Comparison of ENCODE assay signal across 2 cellular contexts in genomic region chr19:2318923-2319322, GRCh38.
TF ChIP-seq lines count a peak whose summit lies in the region.

No MANE protein-coding gene starts in this region.

TF ChIP-seq in A549, 52 proteins besides CTCF, POLR2A, EP300 and RAD21:
- TF ChIP-seq MAX (IDR thresholded peaks at IDR 0.05) (no peak), HES2 (IDR thresholded peaks at IDR 0.05) (no peak), SREBF2 (IDR thresholded peaks at IDR 0.05) (no peak), ZFP36 (IDR thresholded peaks at IDR 0.05; ENCODE audit: borderline replicate concordance, partially characterized antibody) (peak; percentile 41)
TF ChIP-seq in A549: peak in this region for 1.

TF ChIP-seq in GM23338, 12 proteins besides CTCF, POLR2A, EP300 and RAD21:
- TF ChIP-seq ZNF331 (CRISPR knock-in tag; IDR thresholded peaks at IDR 0.05; ENCODE audit: low read depth) = no peak
- TF ChIP-seq ZNF114 (CRISPR knock-in tag; IDR thresholded peaks at IDR 0.05) = no peak
